Comparison of ENCODE assay signal across 30 cellular contexts in the genomic region with DNA sequence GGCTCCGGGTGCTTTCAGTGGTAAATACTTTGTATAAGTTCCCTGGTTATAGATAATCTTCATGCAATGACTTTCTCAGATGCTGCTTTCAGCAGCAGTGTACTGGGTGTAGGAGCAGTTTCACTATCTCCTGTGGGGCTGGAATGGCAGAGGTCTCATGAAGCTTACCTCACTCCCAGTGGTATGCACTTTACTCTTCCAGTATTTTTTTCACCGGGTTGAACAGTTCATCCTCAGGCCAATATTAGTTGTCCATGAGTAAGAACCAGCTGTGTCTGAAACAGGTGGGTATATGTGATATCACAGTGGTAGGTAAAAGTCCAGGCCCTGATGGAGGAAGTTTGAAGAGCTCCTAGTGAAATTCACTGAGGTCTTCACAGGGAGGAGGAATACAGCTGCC.
"Had no signal": no experiment of that assay in that cellular context is flagged by ENCODE, and none has a peak within 500 bp of the region (broad histone marks: within the 10 kb centered on the region; RNA-seq: fewer than 3 reads in every experiment).

No MANE protein-coding gene starts in this region.

- H3K4me3 ChIP-seq: esophagus muscularis mucosa, pancreas, prostate gland, upper lobe of left lung, vagina had no signal

- H3K9me3 ChIP-seq: pancreas, prostate gland, upper lobe of left lung, vagina had no signal

- H3K4me3 Mint-ChIP-seq: activated CD4-positive, alpha-beta T cell treated with anti-CD3 and anti-CD28 coated beads for 36 hours; activated CD8-positive, alpha-beta memory T cell treated with anti-CD3 and anti-CD28 coated beads, Interleukin-2, amount 10 ng/mL, durations not matched to agents 7 days and 5 days; activated CD8-positive, alpha-beta T cell treated with anti-CD3 and anti-CD28 coated beads, Interleukin-2, amount 10 ng/mL, durations not matched to agents 7 days and 5 days; brain; mesothelial cell of epicardium; naive thymus-derived CD4-positive, alpha-beta T cell; stimulated activated memory B cell treated with anti-CD40 and anti-IgM and Interleukin-4, amounts not matched to agents 10 μg/mL and 1 μg/mL and 100 μg/mL, for 72 hours; stimulated activated naive CD8-positive, alpha-beta T cell treated with anti-CD3 and anti-CD28 coated beads, Interleukin-15, amount 100 ng/mL, for 72 hours had no signal

- H3K27ac Mint-ChIP-seq: activated CD4-positive, alpha-beta T cell treated with anti-CD3 and anti-CD28 coated beads for 36 hours; activated CD8-positive, alpha-beta memory T cell treated with anti-CD3 and anti-CD28 coated beads, Interleukin-2, amount 10 ng/mL, durations not matched to agents 7 days and 5 days; activated CD8-positive, alpha-beta T cell treated with anti-CD3 and anti-CD28 coated beads, Interleukin-2, amount 10 ng/mL, durations not matched to agents 7 days and 5 days; activated naive CD4-positive, alpha-beta T cell treated with anti-CD3 and anti-CD28 coated beads, Interleukin-2, amount 50 U/mL, for 72 hours; activated T-helper 2 cell treated with anti-CD3 and anti-CD28 coated beads, Interferon-gamma antibody, Interleukin-2, Interleukin-4, amounts not matched to agents 10 μg/mL and 5 μg/mL and 100 μg/mL, durations not matched to agents 14 hours and 24 hours and 36 hours; brain; mesothelial cell of epicardium; naive thymus-derived CD4-positive, alpha-beta T cell; stimulated activated memory B cell treated with anti-CD40 and anti-IgM and Interleukin-4, amounts not matched to agents 10 μg/mL and 1 μg/mL and 100 μg/mL, for 72 hours; stimulated activated naive CD8-positive, alpha-beta T cell treated with anti-CD3 and anti-CD28 coated beads, Interleukin-15, amount 100 ng/mL, for 72 hours had no signal

- H3K9me3 Mint-ChIP-seq: activated T-helper 2 cell treated with anti-CD3 and anti-CD28 coated beads, Interferon-gamma antibody, Interleukin-2, Interleukin-4, amounts not matched to agents 10 μg/mL and 5 μg/mL and 100 μg/mL, durations not matched to agents 14 hours and 24 hours and 36 hours had no signal

- H3K27ac ChIP-seq: esophagus muscularis mucosa, pancreas, prostate gland, upper lobe of left lung, vagina had no signal

- H3K36me3 ChIP-seq: esophagus muscularis mucosa, pancreas, prostate gland, upper lobe of left lung, vagina had no signal

- ATAC-seq: activated CD4-positive, alpha-beta T cell treated with anti-CD3 and anti-CD28 coated beads for 36 hours; activated CD8-positive, alpha-beta memory T cell treated with anti-CD3 and anti-CD28 coated beads, Interleukin-2, amount 10 ng/mL, durations not matched to agents 7 days and 5 days; activated CD8-positive, alpha-beta T cell treated with anti-CD3 and anti-CD28 coated beads, Interleukin-2, amount 10 ng/mL, durations not matched to agents 7 days and 5 days; activated naive CD4-positive, alpha-beta T cell treated with anti-CD3 and anti-CD28 coated beads, Interleukin-2, amount 50 U/mL, for 72 hours; left cardiac atrium; left ventricle myocardium superior; naive thymus-derived CD4-positive, alpha-beta T cell; pancreas; sciatic nerve; stimulated activated memory B cell treated with anti-CD40 and anti-IgM and Interleukin-4, amounts not matched to agents 10 μg/mL and 1 μg/mL and 100 μg/mL, for 72 hours; stimulated activated naive CD8-positive, alpha-beta T cell treated with anti-CD3 and anti-CD28 coated beads, Interleukin-15, amount 100 ng/mL, for 72 hours had no signal

- DNase-seq: activated CD4-positive, alpha-beta T cell treated with anti-CD3 and anti-CD28 coated beads for 36 hours; activated CD4-positive, CD25-positive, alpha-beta regulatory T cell; activated CD8-positive, alpha-beta memory T cell treated with anti-CD3 and anti-CD28 coated beads, Interleukin-2, amount 10 ng/mL, durations not matched to agents 7 days and 5 days; activated CD8-positive, alpha-beta T cell treated with anti-CD3 and anti-CD28 coated beads, Interleukin-2, amount 10 ng/mL, durations not matched to agents 7 days and 5 days; activated naive CD4-positive, alpha-beta T cell; activated T-cell treated with anti-CD3 and anti-CD28 coated beads, Interleukin-2, amount 50 U/mL, for 48 hours; aorta; foreskin melanocyte; islet precursor cell; left cardiac atrium; left ventricle myocardium superior; naive thymus-derived CD4-positive, alpha-beta T cell; pancreas; retina; small intestine; stimulated activated CD4-positive, alpha-beta T cell treated with anti-CD3 and anti-CD28 coated beads, Interleukin-4, amount 100 ng/mL, for 4 hours; stimulated activated CD8-positive, alpha-beta memory T cell treated with anti-CD3 and anti-CD28 coated beads, Interleukin-4, amount 100 ng/mL, for 48 hours; stimulated activated naive CD8-positive, alpha-beta T cell treated with anti-CD3 and anti-CD28 coated beads, Interleukin-15, amount 100 ng/mL, for 72 hours; substantia nigra had no signal

- FAIRE-seq: endothelial cell of umbilical vein, pancreas, small intestine had no signal

- H3K27me3 ChIP-seq: esophagus muscularis mucosa, pancreas, upper lobe of left lung, vagina had no signal

- H3K27me3 Mint-ChIP-seq: activated CD8-positive, alpha-beta memory T cell treated with anti-CD3 and anti-CD28 coated beads, Interleukin-2, amount 10 ng/mL, durations not matched to agents 7 days and 5 days; brain had no signal

- H3K4me1 ChIP-seq: esophagus muscularis mucosa, pancreas, prostate gland, upper lobe of left lung, vagina had no signal

- H3K36me3 Mint-ChIP-seq: mesothelial cell of epicardium; stimulated activated memory B cell treated with anti-CD40 and anti-IgM and Interleukin-4, amounts not matched to agents 10 μg/mL and 1 μg/mL and 100 μg/mL, for 72 hours had no signal

- H3K4me1 Mint-ChIP-seq: activated CD4-positive, alpha-beta T cell treated with anti-CD3 and anti-CD28 coated beads for 36 hours; activated CD8-positive, alpha-beta memory T cell treated with anti-CD3 and anti-CD28 coated beads, Interleukin-2, amount 10 ng/mL, durations not matched to agents 7 days and 5 days; mesothelial cell of epicardium; naive thymus-derived CD4-positive, alpha-beta T cell; stimulated activated memory B cell treated with anti-CD40 and anti-IgM and Interleukin-4, amounts not matched to agents 10 μg/mL and 1 μg/mL and 100 μg/mL, for 72 hours; stimulated activated naive CD8-positive, alpha-beta T cell treated with anti-CD3 and anti-CD28 coated beads, Interleukin-15, amount 100 ng/mL, for 72 hours had no signal
